2 cellular contexts compared by ENCODE assay signal in genomic region chr17:43445009-43445589, GRCh38.
TF ChIP-seq lines count a peak whose summit lies in the region.

No MANE protein-coding gene starts in this region.

TF ChIP-seq in HEK293, 187 proteins besides CTCF, POLR2A, EP300 and RAD21 (continues in another document):
- TF ChIP-seq GLIS1 (tag by site-specific recombination; IDR thresholded peaks at IDR 0.05) (no peak), ZNF211 (tag by site-specific recombination; IDR thresholded peaks at IDR 0.05; ENCODE audit: low read depth) (peak; percentile 97), MZF1 (tag by site-specific recombination; IDR thresholded peaks at IDR 0.05; ENCODE audit: borderline replicate concordance) (no peak), ZFP37 (tag by site-specific recombination; IDR thresholded peaks at IDR 0.05) (no peak), SCRT1 (tag by site-specific recombination; IDR thresholded peaks at IDR 0.05; ENCODE audit: borderline replicate concordance) (no peak), ZSCAN30 (tag by site-specific recombination; IDR thresholded peaks at IDR 0.05) (0 out of 2 replicates have a peak, but pooled peaks have one; percentile 39), OVOL3 (tag by site-specific recombination; IDR thresholded peaks at IDR 0.05) (no peak), ZNF121 (tag by site-specific recombination; IDR thresholded peaks at IDR 0.05) (no peak), ZNF391 (tag by site-specific recombination; IDR thresholded peaks at IDR 0.05; ENCODE audit: borderline replicate concordance, low read depth) (no peak), SALL2 (tag by site-specific recombination; IDR thresholded peaks at IDR 0.05; ENCODE audit: borderline replicate concordance) (no peak), ZNF518A (tag by site-specific recombination; conservative IDR thresholded peaks at IDR 0.05; ENCODE audit: low read depth) (no peak), ZSCAN23 (tag by site-specific recombination; IDR thresholded peaks at IDR 0.05) (no peak), ZNF768 (tag by site-specific recombination; IDR thresholded peaks at IDR 0.05) (0 out of 2 replicates have a peak, but pooled peaks have one; percentile 2), SCRT2 (tag by site-specific recombination; IDR thresholded peaks at IDR 0.05) (peak; percentile 38), EGR2 (tag by site-specific recombination; IDR thresholded peaks at IDR 0.05; ENCODE audit: low read depth) (no peak), ZNF416 (tag by site-specific recombination; IDR thresholded peaks at IDR 0.05) (no peak), ZNF501 (tag by site-specific recombination; IDR thresholded peaks at IDR 0.05) (no peak), SP3 (tag by site-specific recombination; IDR thresholded peaks at IDR 0.05) (no peak), ZNF362 (tag by site-specific recombination; IDR thresholded peaks at IDR 0.05) (no peak), ZNF146 (tag by site-specific recombination; IDR thresholded peaks at IDR 0.05) (no peak), HOXD13 (CRISPR knock-in tag; IDR thresholded peaks at IDR 0.05; ENCODE audit: borderline replicate concordance) (no peak), ZNF830 (tag by site-specific recombination; IDR thresholded peaks at IDR 0.05; ENCODE audit: low read depth) (no peak), ZNF433 (tag by site-specific recombination; IDR thresholded peaks at IDR 0.05; ENCODE audit: low read depth) (no peak), ZNF529 (tag by site-specific recombination; IDR thresholded peaks at IDR 0.05; ENCODE audit: insufficient replicate concordance) (no peak)
- TF ChIP-seq, protein P1, sequence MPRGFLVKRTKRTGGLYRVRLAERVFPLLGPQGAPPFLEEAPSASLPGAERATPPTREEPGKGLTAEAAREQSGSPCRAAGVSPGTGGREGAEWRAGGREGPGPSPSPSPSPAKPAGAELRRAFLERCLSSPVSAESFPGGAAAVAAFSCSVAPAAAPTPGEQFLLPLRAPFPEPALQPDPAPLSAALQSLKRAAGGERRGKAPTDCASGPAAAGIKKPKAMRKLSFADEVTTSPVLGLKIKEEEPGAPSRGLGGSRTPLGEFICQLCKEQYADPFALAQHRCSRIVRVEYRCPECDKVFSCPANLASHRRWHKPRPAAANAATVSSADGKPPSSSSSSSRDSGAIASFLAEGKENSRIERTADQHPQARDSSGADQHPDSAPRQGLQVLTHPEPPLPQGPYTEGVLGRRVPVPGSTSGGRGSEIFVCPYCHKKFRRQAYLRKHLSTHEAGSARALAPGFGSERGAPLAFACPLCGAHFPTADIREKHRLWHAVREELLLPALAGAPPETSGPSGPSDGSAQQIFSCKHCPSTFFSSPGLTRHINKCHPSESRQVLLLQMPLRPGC (tag by site-specific recombination; IDR thresholded peaks at IDR 0.05) = no peak

TF ChIP-seq in HepG2, 621 proteins besides CTCF, POLR2A, EP300 and RAD21:
- TF ChIP-seq SAP130 (CRISPR knock-in tag; IDR thresholded peaks at IDR 0.05; ENCODE audit: low read depth) = 0 out of 2 replicates have a peak, but pooled peaks have one; percentile 4
- TF ChIP-seq NFE2L1 (CRISPR knock-in tag; IDR thresholded peaks at IDR 0.05; ENCODE audit: borderline replicate concordance) = no peak
